Comparison of ENCODE assay signal across 8 cellular contexts in genomic region chr10:119207367-119207668, GRCh38. TPM values are rescaled to one million over a fixed set of nuclear protein-coding genes. Genes with fewer than 3 reads are reported as not detected.
DNase-seq lines count a peak whose midpoint lies in the region; ATAC-seq, FAIRE-seq and TF ChIP-seq lines count a peak whose summit lies in the region.

Gene GRK5, plus strand, starts transcription at chr10:119207571. Its CDS starts 347 bp downstream, at chr10:119207918.

- no TSS peak for BruUV-seq in IMR-90 (replicated peaks; lab: Mats Ljungman, UMichigan)
- BruUV-seq in PC-3 (replicated peaks; lab: Mats Ljungman, UMichigan) = no TSS peak

- H3K79me1 ChIP-seq in IMR-90 (ENCODE audit: low read depth in 1 of 2, low read length in 2 of 2) = peaks cover 5 to 37% of the 10 kb centered on the region in 2 experiments; a peak in 3 of 4 replicates

- H3K27me3 ChIP-seq in IMR-90 (ENCODE audit: control insufficient read depth, insufficient read depth, low read length) (no peaks in the 10 kb centered on the region), PC-3 (ENCODE audit: low read length) (no peaks in the 10 kb centered on the region)

- peak within 1 kb of the TSS; percentile 60 to 88 for H4K8ac ChIP-seq in IMR-90 (ENCODE audit: low read depth in 2 of 2, low read length in 2 of 2)

- peak within 1 kb of the TSS; percentile 67 for H2BK120ac ChIP-seq in IMR-90 (ENCODE audit: low read depth, low read length)

- H3K4me1 ChIP-seq in IMR-90 (ENCODE audit: control insufficient read depth, insufficient read depth, low read length) = peaks cover 18% of the 10 kb centered on the region
- peaks cover 43% of the 10 kb centered on the region for H3K4me1 ChIP-seq in PC-3 (ENCODE audit: insufficient read depth, low read length)
- peaks cover 18% of the 10 kb centered on the region for H3K4me1 ChIP-seq in mucosa of descending colon (ENCODE audit: low read depth)

- ATAC-seq in GM21528 (IDR thresholded peaks at IDR 0.05; ENCODE audit: low FRiP score, unreplicated experiment) = peak; percentile 76
- ATAC-seq in IMR-90 (ENCODE audit: low read depth) = peak; percentile 90
- ATAC-seq in PC-3 = peak; percentile 77
- peak; percentile 93 for ATAC-seq in mucosa of descending colon

- no peak for FAIRE-seq in D721Med (lab: Jason Lieb, UNC)

- H3K9ac ChIP-seq in IMR-90 (ENCODE audit: low read depth, low read length) = peak within 1 kb of the TSS; percentile 96
- peak within 1 kb of the TSS; percentile 86 for H3K9ac ChIP-seq in PC-3 (ENCODE audit: low read length)

- H3K4me3 ChIP-seq in IMR-90 (ENCODE audit: insufficient read depth, low read depth, low read length) (peak within 1 kb of the TSS; percentile 61), PC-3 (ENCODE audit: low read length) (peak within 1 kb of the TSS; percentile 78), mucosa of descending colon (peak within 1 kb of the TSS; percentile 61)

- H2AK5ac ChIP-seq in IMR-90 (ENCODE audit: low read depth, low read length) = peak within 1 kb of the TSS; percentile 65

- H4K91ac ChIP-seq in IMR-90 (ENCODE audit: insufficient read depth, low read depth, low read length) = peak within 1 kb of the TSS; percentile 76

- H3K56ac ChIP-seq in IMR-90 (ENCODE audit: extremely low read depth, insufficient read depth, low read length) = peak within 1 kb of the TSS; percentile 91

- H3K14ac ChIP-seq in IMR-90 (replicated peaks; ENCODE audit: low read depth, low read length) = peak within 1 kb of the TSS; percentile 77

- DNase-seq in D721Med (ENCODE audit: insufficient read length, low spot score) (peak; percentile 60), IMR-90 (peak; percentile 98), PC-3 (peak; percentile 93), activated T-cell treated with anti-CD3 and anti-CD28 coated beads for 48 hours (ENCODE audit: low read depth) (peak; percentile 96), epithelial cell of prostate (ENCODE audit: low read depth, low spot score) (peak; percentile 68), mucosa of descending colon (peak; percentile 92 to 96 (median 96))
- peak; percentile 88 for DNase-seq in stimulated activated CD8-positive, alpha-beta memory T cell treated with anti-CD3 and anti-CD28 coated beads, Interleukin-4, amount 100 ng/mL, for 24 hours (ENCODE audit: low read depth)

- H3K27ac ChIP-seq in IMR-90 (ENCODE audit: insufficient read depth, low read length) (peak within 1 kb of the TSS; percentile 96), PC-3 (ENCODE audit: low read length) (peak within 1 kb of the TSS; percentile 56), epithelial cell of prostate (peak within 1 kb of the TSS; percentile 82)

- peaks cover 23% of the 10 kb centered on the region for H3K79me2 ChIP-seq in PC-3 (ENCODE audit: low read length)

- POLR2A ChIA-PET in IMR-90 (lab: Charles Lee; ENCODE audit: unreplicated experiment) (interaction anchor here (0.6 to 1.0 kb wide), 3 partner anchors 40 to 205 kb away, joined by 3 to 7 read pairs (median 3); no protein-coding TSS in a partner anchor), PC-3 (lab: Charles Lee; ENCODE audit: unreplicated experiment) (interaction anchor here (0.6 kb wide), 2 partner anchors 72 to 200 kb away, joined by 3 to 18 read pairs; no protein-coding TSS in a partner anchor)

- TF ChIP-seq RAD21 in IMR-90 (IDR thresholded peaks at IDR 0.05; ENCODE audit: low read length) = no peak

- H4K5ac ChIP-seq in IMR-90 (ENCODE audit: low read depth, low read length) = peak within 1 kb of the TSS; percentile 30

- no peak for TF ChIP-seq CTCF in D721Med (IDR thresholded peaks at IDR 0.05; ENCODE audit: insufficient read depth, missing control alignments)
- TF ChIP-seq CTCF in IMR-90 (conservative IDR thresholded peaks at IDR 0.05; ENCODE audit: low read depth, low read length) = no peak
- no peak for TF ChIP-seq CTCF in PC-3 (conservative IDR thresholded peaks at IDR 0.05; ENCODE audit: low read depth, low read length)
- TF ChIP-seq CTCF in mucosa of descending colon (IDR thresholded peaks at IDR 0.05) = no peak

- H3K9me1 ChIP-seq in IMR-90 (ENCODE audit: insufficient read depth, low read length) = 0 out of 2 replicates have a peak, but pooled peaks cover 3% of the 10 kb centered on the region

- H2BK20ac ChIP-seq in IMR-90 (ENCODE audit: low read depth, low read length) = peak within 1 kb of the TSS; percentile 27

- no CpG with 5 or more reads among the region's 34 CpGs for WGBS in IMR-90 (ENCODE audit: extremely low coverage in 2 of 2, insufficient read length in 1 of 2), 2 experiments

- CTCF ChIA-PET in IMR-90 (lab: Yijun Ruan, JAX) (interaction anchor here (0.7 to 2.0 kb wide), 9 partner anchors 65 to 273 kb away, joined by 3 to 7 read pairs (median 4); no protein-coding TSS in a partner anchor), PC-3 (lab: Charles Lee) (interaction anchor here (0.7 to 1.4 kb wide), 4 partner anchors 10 to 250 kb away, joined by 3 to 10 read pairs (median 6); no protein-coding TSS in a partner anchor)

- H3K4me2 ChIP-seq in IMR-90 (ENCODE audit: low read depth, low read length) = peak within 1 kb of the TSS; percentile 96
- peak within 1 kb of the TSS; percentile 91 for H3K4me2 ChIP-seq in PC-3 (ENCODE audit: low read length)

- H3K23ac ChIP-seq in IMR-90 (ENCODE audit: low read depth, low read length) = peak within 1 kb of the TSS; percentile 76

- H3K4ac ChIP-seq in IMR-90 (ENCODE audit: low read depth, low read length) = peak within 1 kb of the TSS; percentile 82

- no peaks in the 10 kb centered on the region for H3F3A ChIP-seq in PC-3 (ENCODE audit: low read length, unreplicated experiment)

- H3K36me3 ChIP-seq in IMR-90 (ENCODE audit: control insufficient read depth, insufficient read depth, low read length) = peaks cover 7% of the 10 kb centered on the region
- H3K36me3 ChIP-seq in PC-3 (ENCODE audit: low read depth, low read length) = no peaks in the 10 kb centered on the region
- no peaks in the 10 kb centered on the region for H3K36me3 ChIP-seq in mucosa of descending colon (ENCODE audit: low read depth)

- H4K20me1 ChIP-seq in IMR-90 (ENCODE audit: insufficient read depth, low read length) (peaks cover 8% of the 10 kb centered on the region; the same call in 1 of the 2 replicates), PC-3 (ENCODE audit: low read length) (no peaks in the 10 kb centered on the region)

- H2BK15ac ChIP-seq in IMR-90 (ENCODE audit: low read depth, low read length) = peak within 1 kb of the TSS; percentile 60; the same call in 1 of the 3 replicates

- H3K18ac ChIP-seq in IMR-90 (ENCODE audit: low read depth, low read length) = peak within 1 kb of the TSS; percentile 28

- no peaks in the 10 kb centered on the region for H3K9me2 ChIP-seq in PC-3 (replicated peaks; ENCODE audit: low read length)

- H3K9me3 ChIP-seq in IMR-90 (ENCODE audit: control insufficient read depth, insufficient read depth, low read length) (no peaks in the 10 kb centered on the region), PC-3 (ENCODE audit: low read length) (no peaks in the 10 kb centered on the region), mucosa of descending colon (no peaks in the 10 kb centered on the region)

- H2AFZ ChIP-seq in IMR-90 (replicated peaks; ENCODE audit: low read length, poor library complexity) (peak within 1 kb of the TSS; percentile 90), PC-3 (ENCODE audit: low read length) (peak within 1 kb of the TSS; percentile 80)

- in situ Hi-C loops in IMR-90 (cut with MboI; ENCODE audit: low sequenced_read_pairs) = loop anchor here (5.0 kb wide), 1 partner anchor 210 kb away; no protein-coding TSS in a partner anchor

- peak within 1 kb of the TSS; percentile 90 for H2AK9ac ChIP-seq in IMR-90 (replicated peaks; ENCODE audit: low read depth, low read length, poor library complexity)

- intact Hi-C loops in IMR-90 (cut with micrococcal nuclease) = loop anchor here (1.0 to 5.0 kb wide), 5 partner anchors 110 to 335 kb away; partner anchors contain the start of gene RGS10
- intact Hi-C loops in PC-3 (cut with micrococcal nuclease) = loop anchor here (2.0 to 5.0 kb wide), 3 partner anchors 99 to 285 kb away; no protein-coding TSS in a partner anchor
- intact Hi-C loops in mucosa of descending colon (cut with DNase I, micrococcal nuclease) = loop anchor here (10.0 kb wide), 2 partner anchors 207 to 237 kb away; no protein-coding TSS in a partner anchor

- peak within 1 kb of the TSS; percentile 90 for H2BK5ac ChIP-seq in IMR-90 (ENCODE audit: low read depth, low read length, poor library complexity, severe bottlenecking)

- peak; percentile 69; the same call in 1 of the 2 replicates for TF ChIP-seq POLR2A in IMR-90 (IDR thresholded peaks at IDR 0.05; ENCODE audit: low read depth, low read length)

- dilution Hi-C loops in IMR-90 (cut with HindIII; ENCODE audit: low sequenced_read_pairs, unreplicated experiment) = no loop called here

TF ChIP-seq in IMR-90, 13 proteins besides CTCF, POLR2A, EP300 and RAD21:
- TF ChIP-seq MAZ (IDR thresholded peaks at IDR 0.05; ENCODE audit: borderline replicate concordance, low read depth, low read length) = peak; percentile 92
- peak; percentile 55; the same call in 1 of the 2 replicates for TF ChIP-seq MXI1 (IDR thresholded peaks at IDR 0.05; ENCODE audit: borderline replicate concordance, low read depth, low read length)
- no peak for TF ChIP-seq SMC3 (IDR thresholded peaks at IDR 0.05; ENCODE audit: low read depth, low read length)
- TF ChIP-seq, protein P1, sequence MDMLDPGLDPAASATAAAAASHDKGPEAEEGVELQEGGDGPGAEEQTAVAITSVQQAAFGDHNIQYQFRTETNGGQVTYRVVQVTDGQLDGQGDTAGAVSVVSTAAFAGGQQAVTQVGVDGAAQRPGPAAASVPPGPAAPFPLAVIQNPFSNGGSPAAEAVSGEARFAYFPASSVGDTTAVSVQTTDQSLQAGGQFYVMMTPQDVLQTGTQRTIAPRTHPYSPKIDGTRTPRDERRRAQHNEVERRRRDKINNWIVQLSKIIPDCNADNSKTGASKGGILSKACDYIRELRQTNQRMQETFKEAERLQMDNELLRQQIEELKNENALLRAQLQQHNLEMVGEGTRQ (IDR thresholded peaks at IDR 0.05; ENCODE audit: low read depth, low read length) = no peak

RNA-seq across cellular contexts. Expression of gene GRK5, which starts in this region (rescaled TPM):
- total RNA-seq in IMR-90 (2012; rRNA removed) (11.9 and 12.9 TPM in 2 replicates), PC-3 (2014; rRNA removed) (4.5 and 5.0 TPM in 2 replicates), mucosa of descending colon (10 to 100 TPM in 1 of 3 donors, 1 to 10 TPM in 2; 6.6 to 27.1 (median 8.3) TPM)
- polyA plus RNA-seq in IMR-90 (2012; rRNA removed) = 13.7 and 16.3 TPM in 2 replicates
- 14.9 and 16.1 TPM in 2 replicates for polyA plus RNA-seq in IMR-90 (2012; cell fraction: cytosol; rRNA removed)
- 13.4 and 27.1 TPM in 2 replicates for polyA plus RNA-seq in IMR-90 (2012; cell fraction: nucleus; rRNA removed; ENCODE audit: low replicate concordance)

Comparison
In these comparisons a context has a peak if more than half of its experiments do, and no peak if none do; other contexts are left out.
1. Peak in every context shown above with its lines: DNase-seq, ATAC-seq, H3K4me3 ChIP-seq and H3K27ac ChIP-seq.